29 cellular contexts compared by ENCODE assay signal in the genomic region with DNA sequence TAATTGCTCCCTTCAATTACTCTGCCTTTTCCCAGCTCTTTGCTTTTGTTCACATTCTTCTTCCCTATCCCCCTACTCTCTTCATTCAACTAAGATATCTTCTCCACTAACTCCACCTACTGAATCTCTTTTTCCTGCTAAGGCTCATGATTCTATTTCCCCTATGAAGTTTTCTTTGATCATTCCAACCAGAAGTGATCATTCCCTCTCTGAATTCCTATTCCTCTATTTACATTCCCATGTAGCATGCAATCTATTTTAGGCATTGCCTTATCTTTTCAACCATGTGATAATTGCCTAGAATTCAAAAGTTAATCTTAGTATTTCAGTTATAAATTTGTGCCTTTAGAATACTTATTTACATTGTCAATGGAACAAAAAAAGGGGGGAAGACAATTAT. TPM values are rescaled to one million over a fixed set of nuclear protein-coding genes. Genes with fewer than 3 reads are reported as not detected.
"Had no signal": no experiment of that assay in that cellular context is flagged by ENCODE, and none has a peak within 500 bp of the region (broad histone marks: within the 10 kb centered on the region; RNA-seq: fewer than 3 reads in every experiment).

No MANE protein-coding gene starts in this region.

- H3K36me3 Mint-ChIP-seq: activated naive CD4-positive, alpha-beta T cell treated with anti-CD3 and anti-CD28 coated beads, Interleukin-2, amount 10 ng/mL, durations not matched to agents 7 days and 5 days had no signal

- H3K27me3 Mint-ChIP-seq: activated B cell treated with CpG ODN at 0.5 μM for 24 hours; activated naive CD4-positive, alpha-beta T cell treated with anti-CD3 and anti-CD28 coated beads, Interleukin-2, amount 10 ng/mL, durations not matched to agents 7 days and 5 days had no signal

- H3K4me1 Mint-ChIP-seq: activated naive CD4-positive, alpha-beta T cell treated with anti-CD3 and anti-CD28 coated beads, Interleukin-2, amount 10 ng/mL, durations not matched to agents 7 days and 5 days; brain had no signal

- ATAC-seq: activated CD8-positive, alpha-beta T cell treated with anti-CD3 and anti-CD28 coated beads for 36 hours; activated naive CD8-positive, alpha-beta T cell treated with anti-CD3 and anti-CD28 coated beads, Interleukin-2, amount 50 U/mL, for 24 hours had no signal

- H3K9me3 Mint-ChIP-seq: activated CD8-positive, alpha-beta T cell treated with anti-CD3 and anti-CD28 coated beads for 36 hours; activated naive CD4-positive, alpha-beta T cell treated with anti-CD3 and anti-CD28 coated beads, Interleukin-2, amount 10 ng/mL, durations not matched to agents 7 days and 5 days; activated T-cell treated with anti-CD3 and anti-CD28 coated beads, Interleukin-2, amount 50 U/mL, for 24 hours had no signal

- H3K36me3 ChIP-seq: MG63 had no signal

- H3K27me3 ChIP-seq: MG63 had no signal

- H3K27ac ChIP-seq: VCaP had no signal

- H3K4me3 Mint-ChIP-seq: activated B cell treated with CpG ODN at 0.5 μM for 24 hours; activated CD8-positive, alpha-beta T cell treated with anti-CD3 and anti-CD28 coated beads for 36 hours; activated naive CD4-positive, alpha-beta T cell treated with anti-CD3 and anti-CD28 coated beads, Interleukin-2, amount 10 ng/mL, durations not matched to agents 7 days and 5 days; activated naive CD8-positive, alpha-beta T cell; activated naive CD8-positive, alpha-beta T cell treated with anti-CD3 and anti-CD28 coated beads, Interleukin-2, amount 50 U/mL, for 24 hours; activated T-cell treated with anti-CD3 and anti-CD28 coated beads, Interleukin-2, amount 50 U/mL, for 24 hours; brain had no signal

- H3K4me3 ChIP-seq: MG63 had no signal

- H3K27ac Mint-ChIP-seq: activated CD8-positive, alpha-beta T cell treated with anti-CD3 and anti-CD28 coated beads for 36 hours; activated naive CD4-positive, alpha-beta T cell treated with anti-CD3 and anti-CD28 coated beads, Interleukin-2, amount 10 ng/mL, durations not matched to agents 7 days and 5 days; activated naive CD8-positive, alpha-beta T cell; activated naive CD8-positive, alpha-beta T cell treated with anti-CD3 and anti-CD28 coated beads, Interleukin-2, amount 50 U/mL, for 24 hours; activated T-cell treated with anti-CD3 and anti-CD28 coated beads, Interleukin-2, amount 50 U/mL, for 24 hours; brain had no signal

- H3K9me3 ChIP-seq: MG63 had no signal

- DNase-seq: activated B cell treated with CpG ODN at 0.5 μM for 24 hours; activated CD4-positive, alpha-beta T cell treated with anti-CD3 and anti-CD28 coated beads for 4 hours; activated CD4-positive, CD25-positive, alpha-beta regulatory T cell treated with anti-CD3 and anti-CD28 coated beads, Interleukin-2, amount 50 U/mL, for 72 hours; activated CD8-positive, alpha-beta T cell treated with anti-CD3 and anti-CD28 coated beads for 36 hours; activated gamma-delta T cell treated with Interleukin-2 at 50 U/mL for 16 hours; activated naive CD4-positive, alpha-beta T cell treated with anti-CD3 and anti-CD28 coated beads, Interleukin-2, amount 10 ng/mL, durations not matched to agents 7 days and 5 days; activated naive CD8-positive, alpha-beta T cell treated with anti-CD3 and anti-CD28 coated beads, Interleukin-2, amount 50 U/mL, for 24 hours; activated T-cell treated with anti-CD3 and anti-CD28 coated beads, Interleukin-2, amount 50 U/mL, for 24 hours; anterior cingulate cortex; caudate nucleus; cerebellar nuclear complex; Kasumi-1; KG1; MG63; NCI-H1048; NCI-H1105 treated with DMSO at 0.1 percent for 48 hours; NCI-H1694; NCI-H2081 treated with DMSO at 0.1 percent for 48 hours; NCI-H226; NCI-H446 treated with DMSO at 0.1 percent for 48 hours; NCI-H524; Right ventricle myocardium superior; SW 1271; T-helper 1 cell; T-helper 2 cell; T-helper 9 cell had no signal

RNA-seq across cellular contexts. Expression of gene MOXD1, which starts 20.9 kb away (rescaled TPM):
- total RNA-seq: activated CD8-positive, alpha-beta T cell treated with anti-CD3 and anti-CD28 coated beads for 36 hours had no signal
